In the genomic region with DNA sequence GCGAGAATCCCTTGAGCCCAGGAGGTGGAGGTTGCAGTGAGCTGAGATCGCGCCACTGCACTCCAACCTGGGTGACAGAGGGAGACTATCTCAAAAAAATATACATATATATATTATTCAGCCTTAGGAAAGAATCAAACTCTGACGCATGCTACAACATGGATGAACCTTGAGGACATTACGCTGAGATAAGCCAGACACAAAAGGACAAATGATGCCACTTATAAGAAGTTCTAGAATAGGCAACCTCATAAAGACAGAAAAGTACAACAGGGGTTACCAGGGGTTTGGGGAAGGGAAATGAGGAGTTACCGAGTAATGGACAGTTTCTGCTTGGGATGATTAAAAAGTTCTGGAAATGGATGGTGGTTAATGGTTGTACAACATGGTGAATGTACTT, we compare ENCODE assay signal across 1 cellular context.
TF ChIP-seq lines count a peak whose summit lies in the region.

No MANE protein-coding gene starts in this region.

TF ChIP-seq in H1, 55 proteins besides CTCF, POLR2A, EP300 and RAD21:
- TF ChIP-seq TAF7 (optimal IDR thresholded peaks at IDR 0.05; ENCODE audit: borderline replicate concordance, low read depth, low read length) (no peak), KDM4A (IDR thresholded peaks at IDR 0.05; ENCODE audit: low read depth, low read length, severe bottlenecking) (no peak), RNF2 (IDR thresholded peaks at IDR 0.05; ENCODE audit: borderline replicate concordance, low read depth, low read length, missing control alignments, poor library complexity, severe bottlenecking) (no peak), BACH1 (IDR thresholded peaks at IDR 0.05; ENCODE audit: low read length) (no peak), SIRT6 (IDR thresholded peaks at IDR 0.05; ENCODE audit: low read length) (no peak), NANOG (IDR thresholded peaks at IDR 0.05; ENCODE audit: insufficient read depth, low read depth, low read length, poor library complexity, severe bottlenecking) (no peak), YY1 (IDR thresholded peaks at IDR 0.05; ENCODE audit: low read depth, low read length) (no peak), SP1 (IDR thresholded peaks at IDR 0.05; ENCODE audit: low read depth, low read length) (no peak), ZNF274 (IDR thresholded peaks at IDR 0.05; ENCODE audit: borderline replicate concordance, extremely low read depth, low read length) (no peak), CREB1 (IDR thresholded peaks at IDR 0.05) (no peak), TEAD4 (IDR thresholded peaks at IDR 0.05; ENCODE audit: low read depth, low read length) (no peak), SIX5 (IDR thresholded peaks at IDR 0.05; ENCODE audit: low read depth, low read length) (no peak), POLR2AphosphoS5 (IDR thresholded peaks at IDR 0.05; ENCODE audit: low read depth, low read length) (no peak)
- TF ChIP-seq, protein P1, sequence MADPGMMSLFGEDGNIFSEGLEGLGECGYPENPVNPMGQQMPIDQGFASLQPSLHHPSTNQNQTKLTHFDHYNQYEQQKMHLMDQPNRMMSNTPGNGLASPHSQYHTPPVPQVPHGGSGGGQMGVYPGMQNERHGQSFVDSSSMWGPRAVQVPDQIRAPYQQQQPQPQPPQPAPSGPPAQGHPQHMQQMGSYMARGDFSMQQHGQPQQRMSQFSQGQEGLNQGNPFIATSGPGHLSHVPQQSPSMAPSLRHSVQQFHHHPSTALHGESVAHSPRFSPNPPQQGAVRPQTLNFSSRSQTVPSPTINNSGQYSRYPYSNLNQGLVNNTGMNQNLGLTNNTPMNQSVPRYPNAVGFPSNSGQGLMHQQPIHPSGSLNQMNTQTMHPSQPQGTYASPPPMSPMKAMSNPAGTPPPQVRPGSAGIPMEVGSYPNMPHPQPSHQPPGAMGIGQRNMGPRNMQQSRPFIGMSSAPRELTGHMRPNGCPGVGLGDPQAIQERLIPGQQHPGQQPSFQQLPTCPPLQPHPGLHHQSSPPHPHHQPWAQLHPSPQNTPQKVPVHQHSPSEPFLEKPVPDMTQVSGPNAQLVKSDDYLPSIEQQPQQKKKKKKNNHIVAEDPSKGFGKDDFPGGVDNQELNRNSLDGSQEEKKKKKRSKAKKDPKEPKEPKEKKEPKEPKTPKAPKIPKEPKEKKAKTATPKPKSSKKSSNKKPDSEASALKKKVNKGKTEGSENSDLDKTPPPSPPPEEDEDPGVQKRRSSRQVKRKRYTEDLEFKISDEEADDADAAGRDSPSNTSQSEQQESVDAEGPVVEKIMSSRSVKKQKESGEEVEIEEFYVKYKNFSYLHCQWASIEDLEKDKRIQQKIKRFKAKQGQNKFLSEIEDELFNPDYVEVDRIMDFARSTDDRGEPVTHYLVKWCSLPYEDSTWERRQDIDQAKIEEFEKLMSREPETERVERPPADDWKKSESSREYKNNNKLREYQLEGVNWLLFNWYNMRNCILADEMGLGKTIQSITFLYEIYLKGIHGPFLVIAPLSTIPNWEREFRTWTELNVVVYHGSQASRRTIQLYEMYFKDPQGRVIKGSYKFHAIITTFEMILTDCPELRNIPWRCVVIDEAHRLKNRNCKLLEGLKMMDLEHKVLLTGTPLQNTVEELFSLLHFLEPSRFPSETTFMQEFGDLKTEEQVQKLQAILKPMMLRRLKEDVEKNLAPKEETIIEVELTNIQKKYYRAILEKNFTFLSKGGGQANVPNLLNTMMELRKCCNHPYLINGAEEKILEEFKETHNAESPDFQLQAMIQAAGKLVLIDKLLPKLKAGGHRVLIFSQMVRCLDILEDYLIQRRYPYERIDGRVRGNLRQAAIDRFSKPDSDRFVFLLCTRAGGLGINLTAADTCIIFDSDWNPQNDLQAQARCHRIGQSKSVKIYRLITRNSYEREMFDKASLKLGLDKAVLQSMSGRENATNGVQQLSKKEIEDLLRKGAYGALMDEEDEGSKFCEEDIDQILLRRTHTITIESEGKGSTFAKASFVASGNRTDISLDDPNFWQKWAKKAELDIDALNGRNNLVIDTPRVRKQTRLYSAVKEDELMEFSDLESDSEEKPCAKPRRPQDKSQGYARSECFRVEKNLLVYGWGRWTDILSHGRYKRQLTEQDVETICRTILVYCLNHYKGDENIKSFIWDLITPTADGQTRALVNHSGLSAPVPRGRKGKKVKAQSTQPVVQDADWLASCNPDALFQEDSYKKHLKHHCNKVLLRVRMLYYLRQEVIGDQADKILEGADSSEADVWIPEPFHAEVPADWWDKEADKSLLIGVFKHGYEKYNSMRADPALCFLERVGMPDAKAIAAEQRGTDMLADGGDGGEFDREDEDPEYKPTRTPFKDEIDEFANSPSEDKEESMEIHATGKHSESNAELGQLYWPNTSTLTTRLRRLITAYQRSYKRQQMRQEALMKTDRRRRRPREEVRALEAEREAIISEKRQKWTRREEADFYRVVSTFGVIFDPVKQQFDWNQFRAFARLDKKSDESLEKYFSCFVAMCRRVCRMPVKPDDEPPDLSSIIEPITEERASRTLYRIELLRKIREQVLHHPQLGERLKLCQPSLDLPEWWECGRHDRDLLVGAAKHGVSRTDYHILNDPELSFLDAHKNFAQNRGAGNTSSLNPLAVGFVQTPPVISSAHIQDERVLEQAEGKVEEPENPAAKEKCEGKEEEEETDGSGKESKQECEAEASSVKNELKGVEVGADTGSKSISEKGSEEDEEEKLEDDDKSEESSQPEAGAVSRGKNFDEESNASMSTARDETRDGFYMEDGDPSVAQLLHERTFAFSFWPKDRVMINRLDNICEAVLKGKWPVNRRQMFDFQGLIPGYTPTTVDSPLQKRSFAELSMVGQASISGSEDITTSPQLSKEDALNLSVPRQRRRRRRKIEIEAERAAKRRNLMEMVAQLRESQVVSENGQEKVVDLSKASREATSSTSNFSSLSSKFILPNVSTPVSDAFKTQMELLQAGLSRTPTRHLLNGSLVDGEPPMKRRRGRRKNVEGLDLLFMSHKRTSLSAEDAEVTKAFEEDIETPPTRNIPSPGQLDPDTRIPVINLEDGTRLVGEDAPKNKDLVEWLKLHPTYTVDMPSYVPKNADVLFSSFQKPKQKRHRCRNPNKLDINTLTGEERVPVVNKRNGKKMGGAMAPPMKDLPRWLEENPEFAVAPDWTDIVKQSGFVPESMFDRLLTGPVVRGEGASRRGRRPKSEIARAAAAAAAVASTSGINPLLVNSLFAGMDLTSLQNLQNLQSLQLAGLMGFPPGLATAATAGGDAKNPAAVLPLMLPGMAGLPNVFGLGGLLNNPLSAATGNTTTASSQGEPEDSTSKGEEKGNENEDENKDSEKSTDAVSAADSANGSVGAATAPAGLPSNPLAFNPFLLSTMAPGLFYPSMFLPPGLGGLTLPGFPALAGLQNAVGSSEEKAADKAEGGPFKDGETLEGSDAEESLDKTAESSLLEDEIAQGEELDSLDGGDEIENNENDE (IDR thresholded peaks at IDR 0.05; ENCODE audit: insufficient replicate concordance, low read length) = no peak
